Comparison of ENCODE assay signal across 8 cellular contexts in the genomic region with DNA sequence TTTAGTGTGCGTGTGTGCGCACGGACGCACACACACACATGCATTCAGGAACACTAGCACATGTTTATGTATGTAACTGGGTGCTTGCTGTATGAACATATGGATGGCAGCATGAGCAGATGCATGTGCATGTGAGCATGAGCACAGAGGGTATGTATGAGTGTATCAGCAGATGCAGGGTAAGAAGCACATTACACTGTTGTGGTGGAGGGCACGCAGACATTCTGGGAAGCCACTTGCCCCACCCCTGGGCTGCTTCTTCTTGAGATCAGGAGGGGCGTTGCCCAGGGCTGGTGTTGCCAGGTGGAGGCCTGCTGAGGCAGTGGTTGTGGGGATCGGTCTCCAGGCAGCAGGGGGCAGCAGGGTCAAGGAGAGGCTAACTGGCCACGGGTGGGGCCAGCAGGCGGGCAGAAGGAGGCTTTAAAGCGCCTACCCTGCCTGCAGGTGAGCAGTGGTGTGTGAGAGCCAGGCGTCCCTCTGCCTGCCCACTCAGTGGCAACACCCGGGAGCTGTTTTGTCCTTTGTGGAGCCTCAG. TPM values are rescaled to one million over a fixed set of nuclear protein-coding genes. Genes with fewer than 3 reads are reported as not detected.
DNase-seq lines count a peak whose midpoint lies in the region; ATAC-seq and TF ChIP-seq lines count a peak whose summit lies in the region.

No MANE protein-coding gene starts in this region.

- TF ChIP-seq CTCF in OCI-LY7 (conservative IDR thresholded peaks at IDR 0.05; ENCODE audit: low read length) = no peak

- WGBS in right cardiac atrium = 65% methylated on average over 12 of the region's 12 CpGs

- H3K4me2 ChIP-seq in OCI-LY7 (ENCODE audit: low read length) = 0 out of 2 replicates have a peak overlapping the region, but pooled peaks have one; percentile 37

- no peaks in the 10 kb centered on the region for H4K20me1 ChIP-seq in OCI-LY7 (ENCODE audit: insufficient read depth, low read length)

- H3K79me2 ChIP-seq in OCI-LY7 (ENCODE audit: insufficient read depth, low read depth, low read length) = no peaks in the 10 kb centered on the region

- DNase-seq in right cardiac atrium (peak in 1 of 3 donors; percentile 58), left cardiac atrium (no peak), OCI-LY7 (ENCODE audit: low spot score) (peak; percentile 46), glomerular visceral epithelial cell (ENCODE audit: extremely low spot score) (peak; percentile 61), AG20443 (ENCODE audit: low spot score) (no peak), amniotic stem cell (lab: John Stamatoyannopoulos, UW) (no peak)
- DNase-seq in stimulated activated CD4-positive, alpha-beta T cell treated with anti-CD3 and anti-CD28 coated beads, Interleukin-1b, Interleukin-23, amount 100 ng/mL, for 48 hours = no peak

- POLR2A ChIA-PET in OCI-LY7 (lab: Charles Lee) = no interaction called here

- CTCF ChIA-PET in OCI-LY7 (lab: Charles Lee; ENCODE audit: unreplicated experiment) = interaction anchor here (0.9 to 1.2 kb wide), 3 partner anchors 45 to 136 kb away, joined by 3 read pairs; no protein-coding TSS in a partner anchor

- H3K36me3 ChIP-seq in OCI-LY7 (ENCODE audit: insufficient read depth, low read length) = no peaks in the 10 kb centered on the region

- intact Hi-C loops in right cardiac atrium (cut with DNase I) = loop anchor here in 3 of 4 donors (2.0 kb wide), 2 partner anchors 43 to 143 kb away; no protein-coding TSS in a partner anchor
- intact Hi-C loops in left cardiac atrium (cut with DNase I) = no loop called here
- intact Hi-C loops in OCI-LY7 (cut with micrococcal nuclease; ENCODE audit: unreplicated experiment) = no loop called here

- H3K4me3 ChIP-seq in right cardiac atrium (ENCODE audit: low read length) (no peak overlapping the region), OCI-LY7 (ENCODE audit: low read depth, low read length, poor library complexity, severe bottlenecking) (no peak overlapping the region)

- no peaks in the 10 kb centered on the region for H3K9me2 ChIP-seq in OCI-LY7 (ENCODE audit: insufficient read depth, low read length)

- H2AFZ ChIP-seq in OCI-LY7 (ENCODE audit: low read length) = 0 out of 2 replicates have a peak overlapping the region, but pooled peaks have one; percentile 21

- H3K27ac ChIP-seq in right cardiac atrium (ENCODE audit: low read length) (no peak overlapping the region), OCI-LY7 (ENCODE audit: low read depth, low read length, poor library complexity, severe bottlenecking) (no peak overlapping the region)

- H3K9me3 ChIP-seq in right cardiac atrium (ENCODE audit: control insufficient read depth, low read length) = no peaks in the 10 kb centered on the region
- H3K9me3 ChIP-seq in OCI-LY7 (ENCODE audit: low read length) = no peaks in the 10 kb centered on the region

- no TSS peak for BruUV-seq in OCI-LY7 (replicated peaks; lab: Mats Ljungman, UMichigan)

- H3K4me1 ChIP-seq in right cardiac atrium (ENCODE audit: control insufficient read depth, insufficient read depth, low read length) (peaks cover 11% of the 10 kb centered on the region), OCI-LY7 (ENCODE audit: insufficient read depth, low read length, poor library complexity, severe bottlenecking) (peaks cover 45% of the 10 kb centered on the region)

- no peaks in the 10 kb centered on the region for H3K27me3 ChIP-seq in right cardiac atrium (ENCODE audit: control insufficient read depth, insufficient read depth)

- ATAC-seq in right cardiac atrium (peak; percentile 2 to 7), left cardiac atrium (no peak), GM19452 (IDR thresholded peaks at IDR 0.05; ENCODE audit: unreplicated experiment) (no peak)

RNA-seq across cellular contexts. Expression of gene P3R3URF, which starts 3.9 kb away (rescaled TPM):
- total RNA-seq in right cardiac atrium (not detected), left cardiac atrium (not detected), OCI-LY7 (2022) (not detected in 2 replicates)
- polyA plus RNA-seq in right cardiac atrium = not detected
- not detected in 2 replicates for total RNA-seq in OCI-LY7 (2014; rRNA removed; shearing (Covaris generic))

RNA-seq across cellular contexts. Expression of gene TSPAN1, which starts 5.3 kb away (rescaled TPM):
- total RNA-seq in right cardiac atrium = 1 to 10 TPM; 1.0 to 2.4 (median 1.5) TPM
- polyA plus RNA-seq in right cardiac atrium = 1.3 TPM
- total RNA-seq in left cardiac atrium = 1 to 10 TPM; 1.6 to 1.8 TPM
- total RNA-seq in OCI-LY7 (2014; rRNA removed; shearing (Covaris generic)) = not detected in 2 replicates
- total RNA-seq in OCI-LY7 (2022) = not detected in 2 replicates

RNA-seq across cellular contexts. Expression of gene POMGNT1, which starts 18.1 kb away (rescaled TPM):
- total RNA-seq in right cardiac atrium (10 to 100 TPM; 82.7 to 91.1 (median 87.2) TPM), left cardiac atrium (100 to 1,000 TPM in 1 of 2 donors, 10 to 100 TPM in 1; 82.8 to 106 TPM), OCI-LY7 (2022) (30.8 and 33.7 TPM in 2 replicates)
- 60.0 TPM for polyA plus RNA-seq in right cardiac atrium
- total RNA-seq in OCI-LY7 (2014; rRNA removed; shearing (Covaris generic)) = 26.8 and 37.3 TPM in 2 replicates

RNA-seq across cellular contexts. Expression of gene LURAP1, which starts 23.0 kb away (rescaled TPM):
- total RNA-seq in right cardiac atrium = 1 to 10 TPM; 4.3 to 7.0 (median 5.6) TPM
- polyA plus RNA-seq in right cardiac atrium = 3.8 TPM
- total RNA-seq in left cardiac atrium = 1 to 10 TPM; 4.4 to 4.5 TPM
- 0.25 and 0.51 TPM in 2 replicates for total RNA-seq in OCI-LY7 (2014; rRNA removed; shearing (Covaris generic))
- 0.17 and 0.20 TPM in 2 replicates for total RNA-seq in OCI-LY7 (2022)

RNA-seq across cellular contexts. Expression of gene PIK3R3, which starts 47.7 kb away (rescaled TPM):
- total RNA-seq in right cardiac atrium (10 to 100 TPM; 30.5 to 49.8 (median 38.7) TPM), left cardiac atrium (10 to 100 TPM; 34.9 to 50.9 TPM), OCI-LY7 (2022) (25.8 and 27.0 TPM in 2 replicates)
- 20.0 TPM for polyA plus RNA-seq in right cardiac atrium
- total RNA-seq in OCI-LY7 (2014; rRNA removed; shearing (Covaris generic)) = 12.7 and 16.2 TPM in 2 replicates

Comparison
In these comparisons a context has a peak if more than half of its experiments do, and no peak if none do; other contexts are left out.
1. ATAC-seq: peak in right cardiac atrium (2 of 2); none in left cardiac atrium (0 of 2) and GM19452 (single experiment).
2. intact Hi-C loops: an anchor here in right cardiac atrium (2.0 kb wide); none called in left cardiac atrium and OCI-LY7.
3. DNase-seq: peak in OCI-LY7 (single experiment) and glomerular visceral epithelial cell (single experiment); none in left cardiac atrium (single experiment), AG20443 (single experiment), amniotic stem cell (single experiment) and stimulated activated CD4-positive, alpha-beta T cell treated with anti-CD3 and anti-CD28 coated beads, Interleukin-1b, Interleukin-23, amount 100 ng/mL, for 48 hours (single experiment).